ENCODE assay signal across 17 cellular contexts in genomic region chr6:57182017-57182432, GRCh38. TPM values are rescaled to one million over a fixed set of nuclear protein-coding genes. Genes with fewer than 3 reads are reported as not detected.
DNase-seq lines count a peak whose midpoint lies in the region; ATAC-seq, FAIRE-seq and TF ChIP-seq lines count a peak whose summit lies in the region.
"Had no signal": no experiment of that assay in that cellular context is flagged by ENCODE, and none has a peak within 500 bp of the region (broad histone marks: within the 10 kb centered on the region; RNA-seq: fewer than 3 reads in every experiment).

No MANE protein-coding gene starts in this region.

- no peak overlapping the region for H3K9ac ChIP-seq in astrocyte (ENCODE audit: low read length)

- peaks cover 18% of the 10 kb centered on the region for H3K4me1 Mint-ChIP-seq in astrocyte (ENCODE audit: low read depth, unreplicated experiment)

- H3K4me3 ChIP-seq in left ventricle myocardium inferior (no peak overlapping the region), astrocyte (ENCODE audit: insufficient read depth, low read depth, low read length) (no peak overlapping the region), urinary bladder (ENCODE audit: low read depth, low read length) (no peak overlapping the region)
- H3K4me3 ChIP-seq: HAP-1 had no signal

- peak overlapping the region; percentile 59 for H3K27ac Mint-ChIP-seq in astrocyte (ENCODE audit: unreplicated experiment)
- H3K27ac Mint-ChIP-seq: natural killer cell treated with Interleukin-12 subunit alpha and Interleukin-12 subunit beta and Interleukin-15 and Interleukin-18, amount 100 ng/mL, for 72 hours had no signal

- H3K4me3 Mint-ChIP-seq in astrocyte (ENCODE audit: unreplicated experiment) = no peak overlapping the region
- H3K4me3 Mint-ChIP-seq: natural killer cell treated with Interleukin-12 subunit alpha and Interleukin-12 subunit beta and Interleukin-15 and Interleukin-18, amount 100 ng/mL, for 72 hours had no signal

- H3K36me3 ChIP-seq in left ventricle myocardium inferior = peaks cover 27% of the 10 kb centered on the region
- peaks cover 36% of the 10 kb centered on the region for H3K36me3 ChIP-seq in astrocyte (ENCODE audit: insufficient read depth, low read length)
- H3K36me3 ChIP-seq in urinary bladder (ENCODE audit: insufficient read depth) = peaks cover 2% of the 10 kb centered on the region

- TF ChIP-seq CTCF in left ventricle myocardium inferior (IDR thresholded peaks at IDR 0.05; ENCODE audit: borderline replicate concordance) (no peak), astrocyte (IDR thresholded peaks at IDR 0.05; ENCODE audit: insufficient read depth, low read depth, low read length) (no peak)

- H4K20me1 ChIP-seq in astrocyte (ENCODE audit: insufficient read depth, low read length) = peaks cover 21% of the 10 kb centered on the region

- 34% methylated on average over 2 of the region's 2 CpGs for WGBS in urinary bladder

- peaks cover 49% of the 10 kb centered on the region for H3K4me1 ChIP-seq in left ventricle myocardium inferior
- no peaks in the 10 kb centered on the region for H3K4me1 ChIP-seq in astrocyte (ENCODE audit: insufficient read depth, low read length)
- H3K4me1 ChIP-seq in urinary bladder (ENCODE audit: insufficient read depth) = peaks cover 1% of the 10 kb centered on the region

- peaks cover 7% of the 10 kb centered on the region for H3K36me3 Mint-ChIP-seq in astrocyte (ENCODE audit: low read depth, unreplicated experiment)

- H3K9me3 Mint-ChIP-seq in astrocyte (ENCODE audit: unreplicated experiment) = no peaks in the 10 kb centered on the region
- H3K9me3 Mint-ChIP-seq: natural killer cell treated with Interleukin-12 subunit alpha and Interleukin-12 subunit beta and Interleukin-15 and Interleukin-18, amount 100 ng/mL, for 72 hours had no signal

- H3K27me3 Mint-ChIP-seq in astrocyte (ENCODE audit: low read depth, unreplicated experiment) = no peaks in the 10 kb centered on the region
- H3K27me3 Mint-ChIP-seq: natural killer cell treated with Interleukin-12 subunit alpha and Interleukin-12 subunit beta and Interleukin-15 and Interleukin-18, amount 100 ng/mL, for 72 hours had no signal

- no peak overlapping the region for H2AFZ ChIP-seq in astrocyte (ENCODE audit: low read depth, low read length)

- H3K9me3 ChIP-seq in left ventricle myocardium inferior (replicated peaks) (no peaks in the 10 kb centered on the region), astrocyte (ENCODE audit: insufficient read depth, low read depth, low read length) (no peaks in the 10 kb centered on the region)
- H3K9me3 ChIP-seq: HAP-1 had no signal

- FAIRE-seq in astrocyte (lab: Jason Lieb, UNC) = no peak

- H3K79me2 ChIP-seq in astrocyte (ENCODE audit: insufficient read depth, low read length) = peaks cover 52% of the 10 kb centered on the region

- DNase-seq in left ventricle myocardium inferior (no peak), Right ventricle myocardium superior (no peak), astrocyte (ENCODE audit: low read depth) (no peak), myocyte (ENCODE audit: low read depth) (peak; percentile 91), superior temporal gyrus (ENCODE audit: extremely low spot score) (no peak)
- DNase-seq: KBM-7; left colon; NCI-H1417; NCI-H226; stimulated activated naive CD4-positive, alpha-beta T cell treated with Interleukin-2 at 50 U/mL for 16 hours had no signal

- H3K4me2 ChIP-seq in astrocyte (ENCODE audit: low read length) = no peak overlapping the region

- H3K27ac ChIP-seq in left ventricle myocardium inferior (replicated peaks) = peak overlapping the region; percentile 57
- no peak overlapping the region for H3K27ac ChIP-seq in astrocyte (ENCODE audit: low read depth, low read length)
- peak overlapping the region; percentile 55 for H3K27ac ChIP-seq in urinary bladder (ENCODE audit: low read depth)
- H3K27ac ChIP-seq: epithelial cell of prostate had no signal

- H3K27me3 ChIP-seq in left ventricle myocardium inferior (ENCODE audit: low read depth) (no peaks in the 10 kb centered on the region), astrocyte (ENCODE audit: insufficient read depth, low read length) (no peaks in the 10 kb centered on the region)

- intact Hi-C loops in left ventricle myocardium inferior (cut with micrococcal nuclease) (no loop called here), Right ventricle myocardium superior (cut with DNase I) (loop anchor here (10.0 kb wide), 1 partner anchor 133 kb away; the partner anchor contains the start of gene PRIM2)

- no peak for ATAC-seq in Right ventricle myocardium superior (ENCODE audit: poor library complexity)
- no peak for ATAC-seq in GM21576 (IDR thresholded peaks at IDR 0.05; ENCODE audit: unreplicated experiment)
- ATAC-seq in GM18909 (IDR thresholded peaks at IDR 0.05; ENCODE audit: poor library complexity, unreplicated experiment) = no peak
- ATAC-seq: left colon; natural killer cell treated with Interleukin-12 subunit alpha and Interleukin-12 subunit beta and Interleukin-15 and Interleukin-18, amount 100 ng/mL, for 72 hours; sciatic nerve had no signal

RNA-seq across cellular contexts. Expression of gene BAG2, which starts 9.9 kb away (rescaled TPM):
- total RNA-seq in left ventricle myocardium inferior (11.2 TPM), Right ventricle myocardium superior (12.7 TPM), astrocyte (8.9 and 9.7 TPM in 2 replicates), myocyte (39.5 and 50.5 TPM in 2 replicates), urinary bladder (82.3 TPM)
- 7.4 TPM for polyA plus RNA-seq in myocyte (2012)
- polyA plus RNA-seq in urinary bladder = 34.3 TPM

RNA-seq across cellular contexts. Expression of gene RAB23, which starts 40.1 kb away (rescaled TPM):
- total RNA-seq in left ventricle myocardium inferior (10.9 TPM), Right ventricle myocardium superior (10.8 TPM), astrocyte (21.4 and 22.3 TPM in 2 replicates), myocyte (52.8 and 56.1 TPM in 2 replicates), urinary bladder (193 TPM)
- polyA plus RNA-seq in myocyte (2012) = 25.2 TPM
- polyA plus RNA-seq in urinary bladder = 74.4 TPM
